19 cellular contexts compared by ENCODE assay signal in the genomic region with DNA sequence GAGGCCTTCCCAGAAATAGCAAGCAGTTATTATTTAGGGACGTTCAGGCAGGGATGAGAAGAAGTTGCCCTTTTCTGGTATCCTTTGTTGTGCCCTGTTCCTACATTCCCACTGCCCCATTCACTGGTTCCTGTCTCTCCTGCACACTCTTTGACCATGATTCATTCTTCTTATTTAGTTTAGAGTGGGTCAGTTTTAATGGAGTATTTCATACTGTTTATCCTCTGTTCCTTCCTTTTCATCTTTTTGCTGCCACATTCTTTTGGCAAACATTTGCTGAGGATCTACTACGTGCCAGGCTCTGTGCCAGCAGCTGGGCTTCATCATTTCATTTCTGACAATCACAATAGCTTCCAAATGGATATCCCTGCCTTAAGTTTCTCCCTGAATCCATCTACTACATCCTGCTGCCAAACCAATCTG. TPM values are rescaled to one million over a fixed set of nuclear protein-coding genes. Genes with fewer than 3 reads are reported as not detected.
A peak's percentile ranks its signal among the peaks of the same experiment; 100 is the strongest.
DNase-seq lines count a peak whose midpoint lies in the region; ATAC-seq and TF ChIP-seq lines count a peak whose summit lies in the region.
"Had no signal": no experiment of that assay in that cellular context is flagged by ENCODE, and none has a peak within 500 bp of the region (broad histone marks: within the 10 kb centered on the region; RNA-seq: fewer than 3 reads in every experiment).

No MANE protein-coding gene starts in this region.

- no peaks in the 10 kb centered on the region for H4K20me1 ChIP-seq in osteoblast (ENCODE audit: insufficient read depth, low read length)

- no peaks in the 10 kb centered on the region for H3K9me3 ChIP-seq in osteoblast (ENCODE audit: low read depth, low read length)
- H3K9me3 ChIP-seq: heart left ventricle, right lobe of liver had no signal

- TF ChIP-seq CTCF in osteoblast (IDR thresholded peaks at IDR 0.05; ENCODE audit: extremely low read depth, low read depth, low read length) = no peak

- H2AFZ ChIP-seq in osteoblast (ENCODE audit: low read length) = peak overlapping the region; percentile 49
- H2AFZ ChIP-seq: PC-9 had no signal

- peaks cover 13% of the 10 kb centered on the region for H3K4me1 Mint-ChIP-seq in T-helper 2 cell treated with Interferon-gamma antibody and Interleukin-4, amounts not matched to agents 5 μg/mL and 100 μg/mL, for 36 hours (ENCODE audit: low read depth)

- no peaks in the 10 kb centered on the region for H3K9me3 Mint-ChIP-seq in T-helper 2 cell treated with Interferon-gamma antibody and Interleukin-4, amounts not matched to agents 5 μg/mL and 100 μg/mL, for 36 hours
- H3K9me3 Mint-ChIP-seq: CD4-positive, alpha-beta T cell had no signal

- peak overlapping the region; percentile 5 for H3K4me3 ChIP-seq in osteoblast (ENCODE audit: insufficient read depth, low read length)
- H3K4me3 ChIP-seq: dorsolateral prefrontal cortex, heart left ventricle, PC-9, right lobe of liver had no signal

- H3K27me3 ChIP-seq in osteoblast (ENCODE audit: insufficient read depth, low read length) = no peaks in the 10 kb centered on the region
- H3K27me3 ChIP-seq: dorsolateral prefrontal cortex, heart left ventricle, right lobe of liver had no signal

- no peaks in the 10 kb centered on the region for H3K27me3 Mint-ChIP-seq in T-helper 2 cell treated with Interferon-gamma antibody and Interleukin-4, amounts not matched to agents 5 μg/mL and 100 μg/mL, for 36 hours (ENCODE audit: low read depth)

- H3K4me1 ChIP-seq in osteoblast (ENCODE audit: insufficient read depth, low read length) = peaks cover 28% of the 10 kb centered on the region
- H3K4me1 ChIP-seq: right lobe of liver had no signal

- H3K4me3 Mint-ChIP-seq in T-helper 2 cell treated with Interferon-gamma antibody and Interleukin-4, amounts not matched to agents 5 μg/mL and 100 μg/mL, for 36 hours = no peak overlapping the region
- H3K4me3 Mint-ChIP-seq: activated CD4-positive, alpha-beta T cell treated with anti-CD3 and anti-CD28 coated beads for 36 hours; CD4-positive, alpha-beta T cell had no signal

- H3K36me3 ChIP-seq in osteoblast (ENCODE audit: insufficient read depth, low read length) = no peaks in the 10 kb centered on the region
- H3K36me3 ChIP-seq: heart left ventricle, right lobe of liver had no signal

- H3K79me2 ChIP-seq in osteoblast (ENCODE audit: insufficient read depth, low read length) = no peaks in the 10 kb centered on the region

- H3K36me3 Mint-ChIP-seq in T-helper 2 cell treated with Interferon-gamma antibody and Interleukin-4, amounts not matched to agents 5 μg/mL and 100 μg/mL, for 36 hours (ENCODE audit: low read depth) = no peaks in the 10 kb centered on the region

- H3K27ac ChIP-seq in osteoblast (ENCODE audit: low read depth, low read length) = peak overlapping the region; percentile 87
- H3K27ac ChIP-seq: dorsolateral prefrontal cortex, PC-9, right lobe of liver had no signal

- DNase-seq in Daoy (ENCODE audit: low read depth) (peak; percentile 35), NCI-H446 treated with DMSO at 0.1 percent for 48 hours (lab: John Stamatoyannopoulos, UW) (peak; percentile 86), fibroblast of gingiva (ENCODE audit: low read depth) (peak; percentile 36), osteoblast (ENCODE audit: insufficient read length, low spot score, missing footprints) (no peak), dedifferentiated amniotic fluid mesenchymal stem cell (ENCODE audit: extremely low spot score) (no peak)
- DNase-seq in T-helper 2 cell treated with Interferon-gamma antibody and Interleukin-4, amounts not matched to agents 5 μg/mL and 100 μg/mL, for 36 hours (ENCODE audit: low spot score) = no peak
- DNase-seq: activated CD4-positive, alpha-beta T cell treated with anti-CD3 and anti-CD28 coated beads for 36 hours; activated T-cell treated with anti-CD3 and anti-CD28 coated beads, Interleukin-2, amount 50 U/mL, for 1 hour; CD4-positive, alpha-beta T cell; dorsolateral prefrontal cortex; GF-D8; PC-9; right lobe of liver; stimulated activated naive CD8-positive, alpha-beta T cell treated with anti-CD3 and anti-CD28 coated beads, Interleukin-15, Interleukin-2, amounts not matched to agents 100 U/mL and 50 U/mL, for 24 hours; T-helper 1 cell had no signal

- peak overlapping the region; percentile 53 for H3K4me2 ChIP-seq in osteoblast (ENCODE audit: insufficient read depth, low read length)
- H3K4me2 ChIP-seq: PC-9 had no signal

- ATAC-seq in GM19023 (IDR thresholded peaks at IDR 0.05; ENCODE audit: unreplicated experiment) (no peak), GM21360 (IDR thresholded peaks at IDR 0.05; ENCODE audit: unreplicated experiment) (no peak)
- ATAC-seq: activated CD4-positive, alpha-beta T cell treated with anti-CD3 and anti-CD28 coated beads for 36 hours; HCT116; right lobe of liver; stimulated activated naive CD8-positive, alpha-beta T cell treated with anti-CD3 and anti-CD28 coated beads, Interleukin-15, Interleukin-2, amounts not matched to agents 100 U/mL and 50 U/mL, for 24 hours had no signal

- no peak overlapping the region for H3K27ac Mint-ChIP-seq in T-helper 2 cell treated with Interferon-gamma antibody and Interleukin-4, amounts not matched to agents 5 μg/mL and 100 μg/mL, for 36 hours
- H3K27ac Mint-ChIP-seq: activated CD4-positive, alpha-beta T cell treated with anti-CD3 and anti-CD28 coated beads for 36 hours; CD4-positive, alpha-beta T cell had no signal

RNA-seq across cellular contexts. Expression of gene EID1, which starts 11.8 kb away (rescaled TPM):
- total RNA-seq in Daoy (2014; rRNA removed; shearing (Covaris generic)) = 197 and 267 TPM in 2 replicates
- total RNA-seq in osteoblast = 193 and 206 TPM in 2 replicates

RNA-seq across cellular contexts. Expression of gene CEP152, which starts 55.3 kb away (rescaled TPM):
- 15.4 and 22.9 TPM in 2 replicates for total RNA-seq in Daoy (2014; rRNA removed; shearing (Covaris generic))
- 4.3 and 5.0 TPM in 2 replicates for total RNA-seq in osteoblast

Comparison
In these comparisons a context has a peak if more than half of its experiments do, and no peak if none do; other contexts are left out.
1. DNase-seq: peak in Daoy (single experiment), NCI-H446 treated with DMSO at 0.1 percent for 48 hours (single experiment) and fibroblast of gingiva (single experiment); none in osteoblast (single experiment), T-helper 2 cell treated with Interferon-gamma antibody and Interleukin-4, amounts not matched to agents 5 μg/mL and 100 μg/mL, for 36 hours (single experiment) and dedifferentiated amniotic fluid mesenchymal stem cell (single experiment).